Comparison of ENCODE assay signal across 11 cellular contexts in genomic region chr7:102933763-102934162, GRCh38. TPM values are rescaled to one million over a fixed set of nuclear protein-coding genes. Genes with fewer than 3 reads are reported as not detected.
DNase-seq lines count a peak whose midpoint lies in the region; ATAC-seq and TF ChIP-seq lines count a peak whose summit lies in the region.
"Had no signal": no experiment of that assay in that cellular context is flagged by ENCODE, and none has a peak within 500 bp of the region (broad histone marks: within the 10 kb centered on the region; RNA-seq: fewer than 3 reads in every experiment).

No MANE protein-coding gene starts in this region.

- H3K36me3 Mint-ChIP-seq in GM23338 (ENCODE audit: low read depth) = no peaks in the 10 kb centered on the region
- H3K36me3 Mint-ChIP-seq: activated naive CD8-positive, alpha-beta T cell had no signal

- peak overlapping the region; percentile 60 for H3K4me3 Mint-ChIP-seq in GM23338
- H3K4me3 Mint-ChIP-seq: activated naive CD8-positive, alpha-beta T cell had no signal

- H3K4me1 ChIP-seq in GM23338 (ENCODE audit: insufficient read depth) (peaks cover 55% of the 10 kb centered on the region), iPS-20b (ENCODE audit: insufficient read depth, low read length) (peaks cover 45% of the 10 kb centered on the region), skeletal muscle satellite cell (ENCODE audit: control insufficient read depth, insufficient read depth, low read length) (peaks cover 21% of the 10 kb centered on the region)

- H3K9me3 Mint-ChIP-seq in GM23338 = no peaks in the 10 kb centered on the region

- POLR2A ChIA-PET in HEK293T (lab: Yijun Ruan, JAX) = no interaction called here

- DNase-seq in GM23338 (ENCODE audit: low spot score) (peak; percentile 82), cardiac fibroblast (ENCODE audit: low read depth in 2 of 2) (peak; percentile 97 to 99), HEK293T (ENCODE audit: extremely low spot score) (no peak), A172 (ENCODE audit: low spot score) (no peak), NCI-H187 (lab: John Stamatoyannopoulos, UW) (no peak)
- DNase-seq: DMS 273 treated with DMSO at 0.1 percent for 48 hours, KBM-7 had no signal

- H3K27me3 ChIP-seq in GM23338 (ENCODE audit: insufficient read depth) = no peaks in the 10 kb centered on the region
- H3K27me3 ChIP-seq in iPS-20b (ENCODE audit: insufficient read depth, low read length) = no peaks in the 10 kb centered on the region
- no peaks in the 10 kb centered on the region for H3K27me3 ChIP-seq in skeletal muscle satellite cell (ENCODE audit: control insufficient read depth, insufficient read depth, low read length)

- H3K9me3 ChIP-seq in iPS-20b (ENCODE audit: insufficient read depth, low read depth, low read length) (no peaks in the 10 kb centered on the region), skeletal muscle satellite cell (replicated peaks; ENCODE audit: low read length) (no peaks in the 10 kb centered on the region)

- ATAC-seq in GM23338 (peak; percentile 95), GM21619 (IDR thresholded peaks at IDR 0.05; ENCODE audit: unreplicated experiment) (no peak)

- H3K4me3 ChIP-seq in GM23338 = peak overlapping the region; percentile 26; the same call in 1 of the 2 replicates
- peak overlapping the region in 1 of 2 donors; percentile 24 for H3K4me3 ChIP-seq in cardiac fibroblast (replicated peaks in 1 of 2; ENCODE audit: low read depth in 2 of 2, low read length in 2 of 2)
- H3K4me3 ChIP-seq in iPS-20b (ENCODE audit: low read length) = peak overlapping the region; percentile 44
- peak overlapping the region; percentile 22 for H3K4me3 ChIP-seq in skeletal muscle satellite cell (ENCODE audit: low read length)

- no peaks in the 10 kb centered on the region for H3K79me2 ChIP-seq in GM23338 (replicated peaks; ENCODE audit: insufficient read depth)

- peaks cover 56% of the 10 kb centered on the region for H3K4me1 Mint-ChIP-seq in GM23338

- H3K27ac Mint-ChIP-seq in GM23338 = peak overlapping the region; percentile 84
- H3K27ac Mint-ChIP-seq: activated naive CD8-positive, alpha-beta T cell had no signal

- H3K9me2 ChIP-seq in GM23338 (ENCODE audit: insufficient read depth) = no peaks in the 10 kb centered on the region

- TF ChIP-seq CTCF in GM23338 (conservative IDR thresholded peaks at IDR 0.05; ENCODE audit: low read depth in 2 of 2) (no peak), cardiac fibroblast (IDR thresholded peaks at IDR 0.05; ENCODE audit: low read depth, low read length) (no peak)

- H3K9ac ChIP-seq in iPS-20b (ENCODE audit: low read depth, low read length) (peak overlapping the region; percentile 74), skeletal muscle satellite cell (ENCODE audit: low read depth, low read length) (peak overlapping the region; percentile 62)

- H3K27me3 Mint-ChIP-seq in GM23338 (ENCODE audit: insufficient read depth, low read depth, poor library complexity) = no peaks in the 10 kb centered on the region
- H3K27me3 Mint-ChIP-seq: activated naive CD8-positive, alpha-beta T cell had no signal

- H3K27ac ChIP-seq in GM23338 (ENCODE audit: low read depth) = peak overlapping the region; percentile 77
- H3K27ac ChIP-seq in iPS-20b (ENCODE audit: low read length) = no peak overlapping the region

- no peak overlapping the region for H2AFZ ChIP-seq in GM23338

- H3K4me2 ChIP-seq in GM23338 = peak overlapping the region; percentile 58
- peak overlapping the region; percentile 61 for H3K4me2 ChIP-seq in skeletal muscle satellite cell (ENCODE audit: low read length)

- no peaks in the 10 kb centered on the region for H3F3A ChIP-seq in GM23338 (replicated peaks; ENCODE audit: low read depth)

- H4K20me1 ChIP-seq in GM23338 (replicated peaks; ENCODE audit: insufficient read depth) = no peaks in the 10 kb centered on the region

- CTCF ChIA-PET in HEK293T (lab: Yijun Ruan, JAX) = no interaction called here

- no peaks in the 10 kb centered on the region for H3K36me3 ChIP-seq in GM23338 (ENCODE audit: insufficient read depth)
- H3K36me3 ChIP-seq in iPS-20b (ENCODE audit: insufficient read depth, low read depth, low read length) = no peaks in the 10 kb centered on the region
- no peaks in the 10 kb centered on the region for H3K36me3 ChIP-seq in skeletal muscle satellite cell (ENCODE audit: insufficient read depth, low read length)

TF ChIP-seq in GM23338, 12 proteins besides CTCF, POLR2A, EP300 and RAD21:
- TF ChIP-seq CREB1 (CRISPR knock-in tag; IDR thresholded peaks at IDR 0.05; ENCODE audit: low read depth) = peak; percentile 72
- no peak for TF ChIP-seq ETS1 (IDR thresholded peaks at IDR 0.05)

TF ChIP-seq in HEK293T, 16 proteins besides CTCF, POLR2A, EP300 and RAD21:
- TF ChIP-seq ARNT (IDR thresholded peaks at IDR 0.05) (no peak), SP1 (IDR thresholded peaks at IDR 0.05) (no peak), HDGF (IDR thresholded peaks at IDR 0.05; ENCODE audit: borderline replicate concordance) (no peak), FOXK2 (IDR thresholded peaks at IDR 0.05) (no peak), ELF4 (IDR thresholded peaks at IDR 0.05) (no peak), L3MBTL2 (conservative IDR thresholded peaks at IDR 0.05) (no peak), LEF1 (IDR thresholded peaks at IDR 0.05; ENCODE audit: borderline replicate concordance) (no peak), ZNF384 (IDR thresholded peaks at IDR 0.05) (no peak), PKNOX1 (IDR thresholded peaks at IDR 0.05) (no peak), FOXA1 (IDR thresholded peaks at IDR 0.05) (no peak), BHLHE40 (IDR thresholded peaks at IDR 0.05; ENCODE audit: borderline replicate concordance) (no peak), SUZ12 (IDR thresholded peaks at IDR 0.05) (no peak), NFRKB (IDR thresholded peaks at IDR 0.05) (no peak), TARDBP (IDR thresholded peaks at IDR 0.05) (no peak), FOXM1 (IDR thresholded peaks at IDR 0.05; ENCODE audit: borderline replicate concordance) (no peak), CTBP1 (IDR thresholded peaks at IDR 0.05; ENCODE audit: borderline replicate concordance) (no peak)

RNA-seq across cellular contexts. Expression of gene LRRC17, which starts 21.0 kb away (rescaled TPM):
- total RNA-seq in GM23338 (2014; rRNA removed; shearing (Covaris generic)) = 3.1 and 9.4 TPM in 2 replicates
- 1.0 and 2.8 TPM in 2 replicates for polyA plus RNA-seq in GM23338 (2016; fragmentation: Nextera tagmentation; extraction: Ambion mirVana)
- 23.3 and 50.0 TPM in 2 replicates for total RNA-seq in skeletal muscle satellite cell (2012; rRNA removed)
- 843 and 845 TPM in 2 replicates for total RNA-seq in A172 (2014; rRNA removed; shearing (Covaris generic))

Comparison
In these comparisons a context has a peak if more than half of its experiments do, and no peak if none do; other contexts are left out.
1. DNase-seq: peak in GM23338 (single experiment) and cardiac fibroblast (2 of 2); none in HEK293T (single experiment), A172 (single experiment) and NCI-H187 (0 of 2).
2. RNA of gene LRRC17, which starts 21.0 kb away (total RNA-seq): 843 to 845 TPM in A172; 3.1 to 9.4 TPM in GM23338; every median in the first group is over 10 times any median in the second.